Comparison of ENCODE assay signal across 19 cellular contexts in the genomic region with DNA sequence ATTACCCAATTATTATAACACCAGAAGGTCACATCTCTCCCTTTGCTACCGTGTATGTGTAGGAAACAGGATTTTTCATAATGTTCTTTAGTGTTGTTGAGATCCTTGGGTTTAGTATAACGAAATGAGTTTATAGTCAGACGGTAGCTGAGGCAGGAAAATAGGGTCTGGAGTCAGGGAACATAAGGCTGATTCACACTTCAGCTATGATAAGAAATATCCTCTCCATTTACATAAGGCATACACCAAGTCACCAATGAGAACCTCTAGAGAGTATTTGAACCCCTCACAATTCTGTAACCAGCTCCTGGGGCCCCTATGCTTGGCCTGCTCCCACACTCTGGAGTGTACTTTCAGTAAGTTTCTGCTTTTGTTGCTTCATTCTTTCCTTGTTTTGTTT.
"Had no signal": no experiment of that assay in that cellular context is flagged by ENCODE, and none has a peak within 500 bp of the region (broad histone marks: within the 10 kb centered on the region; RNA-seq: fewer than 3 reads in every experiment).

No MANE protein-coding gene starts in this region.

- H3K36me3 Mint-ChIP-seq: naive B cell had no signal

- ATAC-seq: heart left ventricle, psoas muscle had no signal

- H3K4me1 ChIP-seq: psoas muscle, sigmoid colon had no signal

- H3K27me3 Mint-ChIP-seq: naive B cell had no signal

- H3K27me3 ChIP-seq: heart left ventricle, sigmoid colon had no signal

- H3K4me3 ChIP-seq: coronary artery, heart left ventricle, psoas muscle, sigmoid colon had no signal

- H3K27ac Mint-ChIP-seq: endodermal cell had no signal

- H3K9me3 Mint-ChIP-seq: endodermal cell, naive B cell, nephron had no signal

- H3K27ac ChIP-seq: coronary artery, heart left ventricle, psoas muscle, sigmoid colon had no signal

- H3K4me1 Mint-ChIP-seq: endodermal cell, naive B cell had no signal

- DNase-seq: effector CD4-positive, alpha-beta T cell; endodermal cell; erythroblast; foreskin melanocyte; heart left ventricle; hippocampal formation; kidney glomerular epithelial cell; mesendoderm; naive B cell; occipital lobe; psoas muscle; retina; sigmoid colon; small intestine; stimulated activated CD4-positive, alpha-beta T cell treated with anti-CD3 and anti-CD28 coated beads, Interleukin-2, amount 100 ng/mL, for 48 hours; stimulated activated naive CD4-positive, alpha-beta T cell treated with Interleukin-2 at 50 U/mL for 16 hours; trophoblast cell had no signal

- H3K4me3 Mint-ChIP-seq: endodermal cell, naive B cell, nephron had no signal

- H3K36me3 ChIP-seq: heart left ventricle, sigmoid colon had no signal

- H3K9me3 ChIP-seq: heart left ventricle, psoas muscle, sigmoid colon had no signal
